In the genomic region with DNA sequence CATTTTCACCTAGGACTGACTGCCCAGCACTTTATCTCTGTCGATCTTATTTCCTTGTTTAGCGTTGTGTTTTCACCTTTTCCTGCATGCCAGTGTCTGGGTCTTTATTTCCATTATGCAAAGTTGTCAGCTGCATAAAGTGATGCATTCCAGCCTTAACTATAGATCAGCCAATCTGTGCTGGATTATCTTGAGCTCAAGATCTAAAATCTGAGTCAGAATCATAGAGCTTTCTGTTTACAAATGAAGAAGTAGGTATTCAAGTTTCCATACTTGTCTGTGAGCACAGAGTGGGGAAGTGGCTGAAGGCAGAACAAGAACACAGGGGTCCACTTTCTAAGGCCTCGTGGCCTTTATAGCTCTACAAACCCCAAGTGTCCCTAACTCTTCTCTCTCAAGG, we compare ENCODE assay signal across 10 cellular contexts.
DNase-seq lines count a peak whose midpoint lies in the region; ATAC-seq and TF ChIP-seq lines count a peak whose summit lies in the region.
"Had no signal": no experiment of that assay in that cellular context is flagged by ENCODE, and none has a peak within 500 bp of the region (broad histone marks: within the 10 kb centered on the region; RNA-seq: fewer than 3 reads in every experiment).

No MANE protein-coding gene starts in this region.

- no peak overlapping the region for H3K4me3 ChIP-seq in right cardiac atrium (ENCODE audit: low read length)
- no peak overlapping the region for H3K4me3 ChIP-seq in effector memory CD4-positive, alpha-beta T cell (ENCODE audit: insufficient read depth, low read depth, low read length, poor library complexity, severe bottlenecking)
- H3K4me3 ChIP-seq: GM23248 had no signal

- WGBS in right cardiac atrium = 65% methylated on average over 3 of the region's 3 CpGs

- peak overlapping the region; percentile 76 to 91 (median 86) for H3K27ac Mint-ChIP-seq in CD14-positive monocyte
- H3K27ac Mint-ChIP-seq in T-cell = peak overlapping the region; percentile 68 to 81

- peak; percentile 70 for ATAC-seq in GM18867 (IDR thresholded peaks at IDR 0.05; ENCODE audit: unreplicated experiment)
- ATAC-seq in HG02885 (IDR thresholded peaks at IDR 0.05; ENCODE audit: poor library complexity, unreplicated experiment) = peak; percentile 78
- no peak for ATAC-seq in T-cell (replicated peaks in 1 of 4)
- no peak for ATAC-seq in right cardiac atrium

- TF ChIP-seq CTCF in CD14-positive monocyte (IDR thresholded peaks at IDR 0.05) = no peak

- H3K4me1 Mint-ChIP-seq in CD14-positive monocyte = peaks cover 75% of the 10 kb centered on the region
- peaks cover 26 to 36% (median 36%) of the 10 kb centered on the region in 3 donors for H3K4me1 Mint-ChIP-seq in T-cell

- H3K36me3 Mint-ChIP-seq in CD14-positive monocyte (no peaks in the 10 kb centered on the region), T-cell (no peaks in the 10 kb centered on the region)

- H3K4me3 Mint-ChIP-seq in CD14-positive monocyte (peak overlapping the region in 1 of 2 donors; percentile 77), T-cell (no peak overlapping the region)

- H3K9me3 Mint-ChIP-seq in CD14-positive monocyte (peaks cover 0 to 4% (median 0%) of the 10 kb centered on the region in 7 donors), T-cell (peaks cover 0 to 4% (median 0%) of the 10 kb centered on the region in 3 donors)

- POLR2A ChIA-PET in T-cell (lab: Charles Lee) = no interaction called here

- DNase-seq in CD14-positive monocyte (ENCODE audit: low spot score) (no peak), T-cell (no peak), NCI-H1694 (lab: John Stamatoyannopoulos, UW) (no peak), right cardiac atrium (no peak)
- DNase-seq in stimulated activated CD4-positive, alpha-beta T cell treated with anti-CD3 and anti-CD28 coated beads, Interleukin-1b, Interleukin-23, amount 100 ng/mL, for 48 hours = no peak
- no peak for DNase-seq in effector memory CD4-positive, alpha-beta T cell
- DNase-seq: COR-L47 had no signal

- H3K27ac ChIP-seq in right cardiac atrium (ENCODE audit: low read length) = no peak overlapping the region
- no peak overlapping the region for H3K27ac ChIP-seq in effector memory CD4-positive, alpha-beta T cell (ENCODE audit: insufficient read depth, low read length, poor library complexity, severe bottlenecking)
- H3K27ac ChIP-seq: GM23248 had no signal

- CTCF ChIA-PET in T-cell (lab: Charles Lee) = no interaction called here

- H3K9me3 ChIP-seq in right cardiac atrium (ENCODE audit: control insufficient read depth, low read length) = no peaks in the 10 kb centered on the region
- no peaks in the 10 kb centered on the region for H3K9me3 ChIP-seq in effector memory CD4-positive, alpha-beta T cell (ENCODE audit: control insufficient read depth, low read length)

- intact Hi-C loops in CD14-positive monocyte (cut with micrococcal nuclease) = loop anchor here in 1 of 2 donors (5.0 kb wide), 1 partner anchor 80 kb away; a partner anchor contains a TSS
- intact Hi-C loops in right cardiac atrium (cut with DNase I) = no loop called here

- H3K4me1 ChIP-seq in right cardiac atrium (ENCODE audit: control insufficient read depth, insufficient read depth, low read length) = no peaks in the 10 kb centered on the region
- H3K4me1 ChIP-seq in effector memory CD4-positive, alpha-beta T cell (ENCODE audit: control insufficient read depth, insufficient read depth, low read length, poor library complexity, severe bottlenecking) = peaks cover 16% of the 10 kb centered on the region

- H3K27me3 Mint-ChIP-seq in CD14-positive monocyte (ENCODE audit: low read depth in 3 of 3) (peaks cover 0 to 3% (median 2%) of the 10 kb centered on the region in 3 donors), T-cell (no peaks in the 10 kb centered on the region)

- no peaks in the 10 kb centered on the region for H3K36me3 ChIP-seq in effector memory CD4-positive, alpha-beta T cell (ENCODE audit: control insufficient read depth, insufficient read depth, low read length)

- H3K27me3 ChIP-seq in right cardiac atrium (ENCODE audit: control insufficient read depth, insufficient read depth) = no peaks in the 10 kb centered on the region
- no peaks in the 10 kb centered on the region for H3K27me3 ChIP-seq in effector memory CD4-positive, alpha-beta T cell (replicated peaks; ENCODE audit: control insufficient read depth, insufficient read depth, low read length, poor library complexity, severe bottlenecking)

Comparison
In these comparisons a context has a peak if more than half of its experiments do, and no peak if none do; other contexts are left out.
1. ATAC-seq: peak in GM18867 (single experiment) and HG02885 (single experiment); none in T-cell (0 of 4) and right cardiac atrium (0 of 2).